Comparison of ENCODE assay signal across 14 cellular contexts in genomic region chr10:14674376-14675050, GRCh38.
DNase-seq lines count a peak whose midpoint lies in the region; ATAC-seq and TF ChIP-seq lines count a peak whose summit lies in the region.
"Had no signal": no experiment of that assay in that cellular context is flagged by ENCODE, and none has a peak within 500 bp of the region (broad histone marks: within the 10 kb centered on the region; RNA-seq: fewer than 3 reads in every experiment).

No MANE protein-coding gene starts in this region.

- H3K9me3 ChIP-seq in lower lobe of right lung, result no peaks in the 10 kb centered on the region
- H3K9me3 ChIP-seq: adrenal gland had no signal

- no peaks in the 10 kb centered on the region for H3K27me3 ChIP-seq in lower lobe of right lung (ENCODE audit: low read depth)
- H3K27me3 ChIP-seq: adrenal gland had no signal

- peak; percentile 63 to 87 for ATAC-seq in lower lobe of right lung
- ATAC-seq: activated CD8-positive, alpha-beta T cell treated with anti-CD3 and anti-CD28 coated beads for 36 hours had no signal

- H3K36me3 ChIP-seq in lower lobe of right lung, result no peaks in the 10 kb centered on the region
- H3K36me3 ChIP-seq: adrenal gland had no signal

- peak overlapping the region; percentile 67 for H3K27ac ChIP-seq in 22Rv1
- H3K27ac ChIP-seq in lower lobe of right lung, result no peak overlapping the region
- H3K27ac ChIP-seq: adrenal gland, SK-N-MC had no signal

- no peak overlapping the region for H3K4me3 ChIP-seq in lower lobe of right lung
- H3K4me3 ChIP-seq: adrenal gland, SK-N-MC had no signal

- peaks cover 12% of the 10 kb centered on the region for H3K4me1 ChIP-seq in lower lobe of right lung
- H3K4me1 ChIP-seq: adrenal gland had no signal

- TF ChIP-seq CTCF in 22Rv1 (IDR thresholded peaks at IDR 0.05), result no peak
- TF ChIP-seq CTCF in lower lobe of right lung (IDR thresholded peaks at IDR 0.05), result no peak

- intact Hi-C loops in lower lobe of right lung (cut with DNase I), result no loop called here

- DNase-seq in HT-29 (ENCODE audit: low spot score) (peak; percentile 85), cerebellar cortex (ENCODE audit: low spot score) (peak; percentile 8), lower lobe of right lung (no peak), NCI-H128 (lab: John Stamatoyannopoulos, UW; ENCODE audit: unreplicated experiment) (no peak), SIG-M5 treated with dmso at 0.1 percent for 504 hours (lab: John Stamatoyannopoulos, UW; ENCODE audit: unreplicated experiment) (no peak), pons (ENCODE audit: low spot score) (no peak), DMS 273 (lab: John Stamatoyannopoulos, UW; ENCODE audit: unreplicated experiment) (no peak)
- DNase-seq: activated CD8-positive, alpha-beta T cell treated with anti-CD3 and anti-CD28 coated beads for 36 hours; adrenal gland; CD4-positive, alpha-beta T cell; IMR-90; OCI-M1 had no signal

Comparison
In these comparisons a context has a peak if more than half of its experiments do, and no peak if none do; other contexts are left out.
1. DNase-seq: peak in HT-29 (single experiment) and cerebellar cortex (single experiment); none in lower lobe of right lung (single experiment), NCI-H128 (single experiment), SIG-M5 treated with dmso at 0.1 percent for 504 hours (single experiment), pons (single experiment) and DMS 273 (single experiment).